ENCODE assay signal across 8 cellular contexts in the genomic region with DNA sequence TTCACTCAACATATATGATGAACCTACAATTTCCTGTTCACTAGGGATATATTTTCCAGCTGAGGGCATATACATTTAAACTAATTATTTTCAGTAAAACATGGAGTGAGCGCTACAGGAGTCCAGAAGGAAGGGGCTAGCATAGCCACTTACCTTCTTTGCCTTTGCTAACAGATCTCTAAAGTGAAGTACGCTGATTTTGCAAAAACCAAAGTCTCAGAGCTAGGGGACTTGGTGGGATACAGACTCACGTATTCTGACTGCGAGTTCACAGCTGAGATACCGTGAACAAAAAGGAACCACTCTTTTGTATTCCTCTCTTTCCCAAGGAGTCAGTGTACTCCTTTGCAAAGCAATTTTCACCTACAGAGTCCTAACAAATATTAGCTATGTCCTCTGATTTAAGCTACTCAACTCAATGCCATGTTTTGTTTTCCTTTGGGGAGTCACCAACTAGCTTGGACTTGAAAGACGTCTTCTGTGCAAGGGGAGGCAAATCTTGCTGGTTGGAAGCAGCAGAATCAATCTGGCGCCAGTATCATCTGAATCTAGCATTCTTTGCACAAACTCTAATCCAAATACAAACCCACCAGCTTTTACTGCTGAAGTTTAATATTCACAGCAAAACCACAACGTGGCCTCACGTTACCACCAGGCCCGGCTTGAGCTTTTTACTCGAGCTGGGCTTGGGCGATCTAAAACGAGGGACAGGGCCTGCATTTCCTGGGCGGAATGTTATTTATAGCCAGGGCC. TPM values are rescaled to one million over a fixed set of nuclear protein-coding genes. Genes with fewer than 3 reads are reported as not detected.
A peak's percentile ranks its signal among the peaks of the same experiment; 100 is the strongest.
DNase-seq lines count a peak whose midpoint lies in the region; ATAC-seq and TF ChIP-seq lines count a peak whose summit lies in the region.

No MANE protein-coding gene starts in this region.

- 21 to 29% (median 27%) methylated on average over 14 of the region's 14 CpGs for WGBS in spleen, 5 donors

- peak overlapping the region; percentile 91 for H3K27ac Mint-ChIP-seq in activated B cell treated with CpG ODN at 0.5 μM for 24 hours

- peak overlapping the region; percentile 80 to 96 (median 91) for H3K27ac ChIP-seq in spleen

- no peaks in the 10 kb centered on the region for H3K27me3 Mint-ChIP-seq in activated B cell treated with CpG ODN at 0.5 μM for 24 hours

- peaks cover 0 to 27% (median 10%) of the 10 kb centered on the region in 6 donors for H3K36me3 ChIP-seq in spleen

- CTCF ChIA-PET in activated B cell treated with CpG ODN at 0.5 μM for 24 hours (lab: Charles Lee): interaction anchor here (1.1 to 2.9 kb wide), 9 partner anchors 13 to 300 kb away, joined by 3 to 24 read pairs (median 4); partner anchors contain the start of gene SUV39H2

- DNase-seq in SHP77 treated with DMSO at 0.1 percent for 48 hours (lab: John Stamatoyannopoulos, UW): peak; percentile 54
- no peak for DNase-seq in SHP77 (lab: John Stamatoyannopoulos, UW)
- no peak for DNase-seq in activated B cell treated with CpG ODN at 0.5 μM for 24 hours
- DNase-seq in spleen: no peak
- DNase-seq in NCI-H187 treated with DMSO at 0.1 percent for 48 hours (lab: John Stamatoyannopoulos, UW): no peak
- no peak for DNase-seq in GM19240 (ENCODE audit: insufficient read length, low spot score)

- no peaks in the 10 kb centered on the region for H3K27me3 ChIP-seq in spleen (replicated peaks in 1 of 7)

- intact Hi-C loops in activated B cell treated with CpG ODN at 0.5 μM for 24 hours (cut with micrococcal nuclease): loop anchor here (2.0 to 5.0 kb wide), 7 partner anchors 100 to 1050 kb away; partner anchors contain the start of gene NMT2
- intact Hi-C loops in spleen (cut with DNase I; ENCODE audit: low total_unique reads): loop anchor here (5.0 kb wide), 1 partner anchor 300 kb away; no protein-coding TSS in a partner anchor

- no peak for TF ChIP-seq POLR2A in spleen (IDR thresholded peaks at IDR 0.05)

- peaks cover 31% of the 10 kb centered on the region for H3K36me3 Mint-ChIP-seq in activated B cell treated with CpG ODN at 0.5 μM for 24 hours (ENCODE audit: low read depth)

- H3K4me3 ChIP-seq in iPS-11a (ENCODE audit: low read depth, low read length): peak overlapping the region; percentile 89
- H3K4me3 ChIP-seq in spleen: peak overlapping the region; percentile 44 to 98 (median 84)

- no peaks in the 10 kb centered on the region for H3K9me3 Mint-ChIP-seq in activated B cell treated with CpG ODN at 0.5 μM for 24 hours

- POLR2A ChIA-PET in activated B cell treated with CpG ODN at 0.5 μM for 24 hours (lab: Charles Lee): interaction anchor here (0.6 to 3.2 kb wide), 27 partner anchors 10 to 1050 kb away, joined by 3 to 27 read pairs (median 5); partner anchors contain the start of genes DCLRE1C, MEIG1, NMT2 and SUV39H2

- no peak for TF ChIP-seq CTCF in activated B cell treated with CpG ODN at 0.5 μM for 24 hours (IDR thresholded peaks at IDR 0.05)
- no peak for TF ChIP-seq CTCF in spleen (IDR thresholded peaks at IDR 0.05 in 8 of 11, conservative IDR thresholded peaks at IDR 0.05 in 3 of 11)

- H3K4me3 Mint-ChIP-seq in activated B cell treated with CpG ODN at 0.5 μM for 24 hours: peak overlapping the region; percentile 95

- peaks cover 10 to 39% (median 27%) of the 10 kb centered on the region in 6 donors for H3K4me1 ChIP-seq in spleen

- ATAC-seq in activated B cell treated with CpG ODN at 0.5 μM for 24 hours (ENCODE audit: low read depth) (no peak), GM18517 (IDR thresholded peaks at IDR 0.05; ENCODE audit: unreplicated experiment) (no peak)

- peaks cover 25% of the 10 kb centered on the region for H3K4me1 Mint-ChIP-seq in activated B cell treated with CpG ODN at 0.5 μM for 24 hours

- no peaks in the 10 kb centered on the region for H3K9me3 ChIP-seq in spleen

RNA-seq across cellular contexts. Expression of gene CDNF, which starts 0.7 kb away (rescaled TPM):
- total RNA-seq in activated B cell treated with CpG ODN at 0.5 μM for 24 hours: 0.49 and 0.98 TPM in 2 replicates
- 1 to 10 TPM in 5 of 7 donors, under 1 TPM in 1, not detected in 1; 0.91 to 2.5 (median 1.6) TPM for total RNA-seq in spleen
- polyA plus RNA-seq in spleen: 1 to 10 TPM in 2 of 3 donors, under 1 TPM in 1; 0.67 to 2.0 (median 1.5) TPM

RNA-seq across cellular contexts. Expression of gene HSPA14, which starts 0.9 kb away (rescaled TPM):
- total RNA-seq in activated B cell treated with CpG ODN at 0.5 μM for 24 hours (16.7 and 20.4 TPM in 2 replicates), spleen (10 to 100 TPM; 11.6 to 24.1 (median 13.4) TPM)
- polyA plus RNA-seq in spleen: 10 to 100 TPM; 13.5 to 14.0 (median 14.0) TPM

RNA-seq across cellular contexts. Expression of gene MSANTD7, which starts 0.9 kb away (rescaled TPM):
- total RNA-seq in activated B cell treated with CpG ODN at 0.5 μM for 24 hours: 14.9 and 16.5 TPM in 2 replicates
- total RNA-seq in spleen: 10 to 100 TPM in 6 of 7 donors, 1 to 10 TPM in 1; 10.0 to 18.4 (median 12.8) TPM
- 1 to 10 TPM; 2.4 to 3.5 (median 2.9) TPM for polyA plus RNA-seq in spleen

RNA-seq across cellular contexts. Expression of gene SUV39H2, which starts 41.5 kb away (rescaled TPM):
- total RNA-seq in activated B cell treated with CpG ODN at 0.5 μM for 24 hours (7.4 and 8.1 TPM in 2 replicates), spleen (1 to 10 TPM; 4.0 to 8.4 (median 5.1) TPM)
- polyA plus RNA-seq in spleen: 1 to 10 TPM; 1.2 to 3.1 (median 2.7) TPM
